ENCODE assay signal across 13 cellular contexts in the genomic region with DNA sequence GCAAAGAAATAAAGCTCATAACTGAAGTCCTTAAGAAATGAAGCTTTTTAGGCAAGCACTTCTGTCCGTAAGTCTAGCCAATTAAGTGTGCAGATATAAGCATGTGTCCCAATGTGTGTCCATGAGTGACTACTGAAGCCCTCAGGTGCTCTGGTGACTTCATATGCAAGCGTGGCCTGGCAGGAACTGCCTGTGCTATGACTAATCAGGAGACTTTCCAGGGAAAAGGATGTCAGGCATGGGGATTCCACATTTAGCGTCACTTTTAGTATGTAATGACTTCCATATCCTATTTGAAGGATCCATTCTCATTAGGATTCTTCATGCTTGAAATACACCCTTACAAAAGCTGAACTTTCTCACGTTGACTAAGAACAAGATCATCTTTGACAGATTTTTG.
DNase-seq lines count a peak whose midpoint lies in the region; ATAC-seq, FAIRE-seq and TF ChIP-seq lines count a peak whose summit lies in the region.
"Had no signal": no experiment of that assay in that cellular context is flagged by ENCODE, and none has a peak within 500 bp of the region (broad histone marks: within the 10 kb centered on the region; RNA-seq: fewer than 3 reads in every experiment).

No MANE protein-coding gene starts in this region.

- H3K36me3 Mint-ChIP-seq in MCF 10A (ENCODE audit: insufficient read depth, unreplicated experiment), result no peaks in the 10 kb centered on the region

- no peaks in the 10 kb centered on the region for H3K36me3 ChIP-seq in breast epithelium

- no peaks in the 10 kb centered on the region for H3K27me3 ChIP-seq in breast epithelium

- FAIRE-seq in urothelium cell line (lab: Jason Lieb, UNC), result no peak

- H3K27ac ChIP-seq in breast epithelium, result no peak overlapping the region

- DNase-seq in MCF 10A (ENCODE audit: unreplicated experiment), result peak; percentile 77
- no peak for DNase-seq in breast epithelium (ENCODE audit: low spot score in 2 of 2)
- DNase-seq in NCI-H774 (lab: John Stamatoyannopoulos, UW), result peak; percentile 53
- peak; percentile 57 for DNase-seq in fibroblast of gingiva (ENCODE audit: low read depth)
- DNase-seq in urothelium cell line (ENCODE audit: low spot score), result peak; percentile 56
- no peak for DNase-seq in activated CD4-positive, alpha-beta T cell treated with anti-CD3 and anti-CD28 coated beads, Interleukin-2, amount 50 U/mL, for 4 hours
- DNase-seq: CD4-positive, CD25-positive, alpha-beta regulatory T cell; MM.1S; naive B cell had no signal

- H3K4me1 Mint-ChIP-seq in MCF 10A (ENCODE audit: insufficient read depth, unreplicated experiment), result peaks cover 8% of the 10 kb centered on the region

- ATAC-seq in GM19397 (IDR thresholded peaks at IDR 0.05; ENCODE audit: unreplicated experiment), result no peak
- ATAC-seq in HG03095 (IDR thresholded peaks at IDR 0.05; ENCODE audit: unreplicated experiment), result no peak

- BruUV-seq in MCF 10A (replicated peaks; lab: Mats Ljungman, UMichigan), result no TSS peak

- TF ChIP-seq CTCF in MCF 10A (IDR thresholded peaks at IDR 0.05; ENCODE audit: unreplicated experiment) (no peak), breast epithelium (IDR thresholded peaks at IDR 0.05) (no peak)

- no peak overlapping the region for H3K4me3 ChIP-seq in breast epithelium

- no peak for TF ChIP-seq POLR2A in breast epithelium (IDR thresholded peaks at IDR 0.05)

- no peak overlapping the region for H3K27ac Mint-ChIP-seq in MCF 10A (ENCODE audit: low read depth, unreplicated experiment)
- H3K27ac Mint-ChIP-seq: activated T-helper 2 cell treated with anti-CD3 and anti-CD28 coated beads, Interferon-gamma antibody, Interleukin-2, Interleukin-4, amounts not matched to agents 10 μg/mL and 5 μg/mL and 100 μg/mL, durations not matched to agents 14 hours and 24 hours and 36 hours; CD4-positive, CD25-positive, alpha-beta regulatory T cell; T-helper 1 cell treated with Interleukin-12 subunit alpha and Interleukin-12 subunit beta and Interleukin-4 antibody, amounts not matched to agents 30 μg/mL and 1 μg/mL, for 36 hours had no signal

- intact Hi-C loops in MCF 10A (cut with micrococcal nuclease), result no loop called here
- intact Hi-C loops in breast epithelium (cut with DNase I; ENCODE audit: low total_unique reads), result no loop called here

- CTCF ChIA-PET in MCF 10A (lab: Yijun Ruan, JAX), result interaction anchor here (0.8 kb wide), 1 partner anchor 636 kb away, joined by 4 read pairs; no protein-coding TSS in a partner anchor

- no peaks in the 10 kb centered on the region for H3K9me3 Mint-ChIP-seq in MCF 10A (ENCODE audit: unreplicated experiment)
- H3K9me3 Mint-ChIP-seq: activated T-helper 2 cell treated with anti-CD3 and anti-CD28 coated beads, Interferon-gamma antibody, Interleukin-2, Interleukin-4, amounts not matched to agents 10 μg/mL and 5 μg/mL and 100 μg/mL, durations not matched to agents 14 hours and 24 hours and 36 hours; CD4-positive, CD25-positive, alpha-beta regulatory T cell; naive B cell; T-helper 1 cell treated with Interleukin-12 subunit alpha and Interleukin-12 subunit beta and Interleukin-4 antibody, amounts not matched to agents 30 μg/mL and 1 μg/mL, for 36 hours had no signal

- no peak overlapping the region for H3K4me3 Mint-ChIP-seq in MCF 10A (ENCODE audit: unreplicated experiment)
- H3K4me3 Mint-ChIP-seq: naive B cell; T-helper 1 cell treated with Interleukin-12 subunit alpha and Interleukin-12 subunit beta and Interleukin-4 antibody, amounts not matched to agents 30 μg/mL and 1 μg/mL, for 36 hours had no signal

- H3K27me3 Mint-ChIP-seq in MCF 10A (ENCODE audit: insufficient read depth, unreplicated experiment), result no peaks in the 10 kb centered on the region
- H3K27me3 Mint-ChIP-seq: CD4-positive, CD25-positive, alpha-beta regulatory T cell; naive B cell had no signal

- no peaks in the 10 kb centered on the region for H3K9me3 ChIP-seq in breast epithelium

- no peaks in the 10 kb centered on the region for H3K4me1 ChIP-seq in breast epithelium

- POLR2A ChIA-PET in MCF 10A (lab: Yijun Ruan, JAX), result interaction anchor here (1.1 kb wide), 1 partner anchor 22 kb away, joined by 3 read pairs; no protein-coding TSS in a partner anchor

Comparison
In these comparisons a context has a peak if more than half of its experiments do, and no peak if none do; other contexts are left out.
1. DNase-seq: peak in MCF 10A (single experiment), NCI-H774 (single experiment), fibroblast of gingiva (single experiment) and urothelium cell line (single experiment); none in breast epithelium (0 of 2) and activated CD4-positive, alpha-beta T cell treated with anti-CD3 and anti-CD28 coated beads, Interleukin-2, amount 50 U/mL, for 4 hours (0 of 2).